ENCODE assay signal across 9 cellular contexts in genomic region chr6:54291738-54292137, GRCh38. TPM values are rescaled to one million over a fixed set of nuclear protein-coding genes. Genes with fewer than 3 reads are reported as not detected.
DNase-seq lines count a peak whose midpoint lies in the region; ATAC-seq, FAIRE-seq and TF ChIP-seq lines count a peak whose summit lies in the region.
"Had no signal": no experiment of that assay in that cellular context is flagged by ENCODE, and none has a peak within 500 bp of the region (broad histone marks: within the 10 kb centered on the region; RNA-seq: fewer than 3 reads in every experiment).

No MANE protein-coding gene starts in this region.

- H3K27me3 ChIP-seq in endothelial cell of umbilical vein (ENCODE audit: control insufficient read depth in 2 of 2, insufficient read depth in 2 of 2, low read length in 2 of 2) (no peaks in the 10 kb centered on the region), stomach (no peaks in the 10 kb centered on the region)

- 44 to 68% (median 51%) methylated on average over 2 of the region's 2 CpGs for WGBS in stomach, 5 donors

- BruUV-seq in endothelial cell of umbilical vein (replicated peaks; lab: Mats Ljungman, UMichigan): no TSS peak

- no peaks in the 10 kb centered on the region for H4K20me1 ChIP-seq in endothelial cell of umbilical vein (replicated peaks; ENCODE audit: control insufficient read depth, extremely low read depth, insufficient read depth, low read length)

- TF ChIP-seq CTCF in endothelial cell of umbilical vein (IDR thresholded peaks at IDR 0.05; ENCODE audit: extremely low read depth in 1 of 2, insufficient read depth in 1 of 2, low read depth in 1 of 2, low read length in 2 of 2) (no peak), stomach (IDR thresholded peaks at IDR 0.05) (no peak)

- dilution Hi-C loops in endothelial cell of umbilical vein (cut with MboI; ENCODE audit: extremely low pct_ligation_motif_present, low sequenced_read_pairs): no loop called here

- peaks cover 33% of the 10 kb centered on the region for H3K4me1 ChIP-seq in endothelial cell of umbilical vein (ENCODE audit: control insufficient read depth, extremely low read depth, insufficient read depth, low read length)
- H3K4me1 ChIP-seq in stomach: no peaks in the 10 kb centered on the region

- intact Hi-C loops in endothelial cell of umbilical vein (cut with micrococcal nuclease): loop anchor here (1.0 to 5.0 kb wide), 6 partner anchors 44 to 307 kb away; no protein-coding TSS in a partner anchor
- intact Hi-C loops in stomach (cut with DNase I; ENCODE audit: low total_unique reads): no loop called here

- no peak for TF ChIP-seq EP300 in stomach (IDR thresholded peaks at IDR 0.05)

- POLR2A ChIA-PET in endothelial cell of umbilical vein (lab: Charles Lee): no interaction called here

- H3K4me3 ChIP-seq in endothelial cell of umbilical vein (replicated peaks in 1 of 3; ENCODE audit: insufficient read depth in 1 of 3, low read depth in 1 of 3, low read length in 3 of 3) (no peak overlapping the region), stomach (no peak overlapping the region)

- CTCF ChIA-PET in endothelial cell of umbilical vein (lab: Charles Lee): interaction anchor here (1.3 to 1.7 kb wide), 2 partner anchors 10 to 305 kb away, joined by 5 to 7 read pairs; no protein-coding TSS in a partner anchor

- no peaks in the 10 kb centered on the region for H3K9me1 ChIP-seq in endothelial cell of umbilical vein (replicated peaks; ENCODE audit: control insufficient read depth, extremely low read depth, insufficient read depth, low read length)

- TF ChIP-seq POLR2A in endothelial cell of umbilical vein (IDR thresholded peaks at IDR 0.05; ENCODE audit: low read depth, low read length): no peak
- TF ChIP-seq POLR2A in stomach (IDR thresholded peaks at IDR 0.05): no peak

- DNase-seq in ELR (ENCODE audit: low read depth): peak; percentile 79
- DNase-seq in endothelial cell of umbilical vein (ENCODE audit: low read depth, low spot score): peak; percentile 81
- no peak for DNase-seq in ecto neural progenitor cell (ENCODE audit: low spot score)
- no peak for DNase-seq in UCSD-AML1 (lab: John Stamatoyannopoulos, UW; ENCODE audit: unreplicated experiment)
- DNase-seq in C1 segment of cervical spinal cord (lab: John Stamatoyannopoulos, UW): no peak
- no peak for DNase-seq in stomach

- FAIRE-seq in endothelial cell of umbilical vein (lab: Jason Lieb, UNC): no peak
- FAIRE-seq: islet of Langerhans had no signal

- no peak overlapping the region for H2AFZ ChIP-seq in endothelial cell of umbilical vein (ENCODE audit: low read depth, low read length)

- no peaks in the 10 kb centered on the region for H3K79me2 ChIP-seq in endothelial cell of umbilical vein (ENCODE audit: control insufficient read depth, insufficient read depth, low read length)

- peak overlapping the region; percentile 52 for H3K4me2 ChIP-seq in endothelial cell of umbilical vein (ENCODE audit: insufficient read depth, low read length)

- H3K9me3 ChIP-seq in endothelial cell of umbilical vein (replicated peaks; ENCODE audit: control insufficient read depth, insufficient read depth, low read length) (no peaks in the 10 kb centered on the region), stomach (peaks cover 0 to 9% (median 0%) of the 10 kb centered on the region in 4 donors)

- peak; percentile 91 for ATAC-seq in GM21367 (IDR thresholded peaks at IDR 0.05; ENCODE audit: unreplicated experiment)
- ATAC-seq in HG03280 (IDR thresholded peaks at IDR 0.05; ENCODE audit: unreplicated experiment): peak; percentile 77

- H3K27ac ChIP-seq in endothelial cell of umbilical vein (ENCODE audit: insufficient read depth, low read depth, low read length): peak overlapping the region; percentile 95
- no peak overlapping the region for H3K27ac ChIP-seq in stomach

- H3K36me3 ChIP-seq in endothelial cell of umbilical vein (ENCODE audit: control insufficient read depth in 2 of 2, extremely low read depth in 1 of 2, insufficient read depth in 2 of 2, low read length in 2 of 2): no peaks in the 10 kb centered on the region
- no peaks in the 10 kb centered on the region for H3K36me3 ChIP-seq in stomach

- H3K9ac ChIP-seq in endothelial cell of umbilical vein (replicated peaks; ENCODE audit: extremely low read depth, insufficient read depth, low read length): peak overlapping the region; percentile 15

TF ChIP-seq in endothelial cell of umbilical vein, 7 proteins besides CTCF, POLR2A, EP300 and RAD21:
- TF ChIP-seq FOS (IDR thresholded peaks at IDR 0.05; ENCODE audit: borderline replicate concordance, insufficient read depth, low read length) (peak; percentile 85), EZH2 (IDR thresholded peaks at IDR 0.05; ENCODE audit: borderline replicate concordance, low read depth, low read length, severe bottlenecking) (no peak), JUN (IDR thresholded peaks at IDR 0.05; ENCODE audit: borderline replicate concordance, insufficient read depth, insufficient read length, low read depth) (peak; percentile 51), GATA2 (IDR thresholded peaks at IDR 0.05; ENCODE audit: insufficient read depth, insufficient read length, low read depth, low read length) (peak; percentile 8), MYC (IDR thresholded peaks at IDR 0.05; ENCODE audit: low read depth, low read length) (no peak), MAX (IDR thresholded peaks at IDR 0.05; ENCODE audit: insufficient read depth, insufficient read length) (no peak), POLR2AphosphoS5 (IDR thresholded peaks at IDR 0.05; ENCODE audit: insufficient read depth, low read depth, low read length) (peak; percentile 68)
TF ChIP-seq in endothelial cell of umbilical vein: peak in this region for 4.

RNA-seq across cellular contexts. Expression of gene TINAG, which starts 16.5 kb away (rescaled TPM):
- total RNA-seq in endothelial cell of umbilical vein (0.21 TPM in 1 of 2 replicates, not detected in the other), stomach (1 to 10 TPM in 2 of 5 donors, not detected in 3; 2.2 to 3.5 TPM)
- polyA plus RNA-seq in endothelial cell of umbilical vein (not detected in 2 replicates), stomach (not detected)
- polyA plus RNA-seq in endothelial cell of umbilical vein (2011; cell fraction: cytosol; rRNA removed): not detected in 2 replicates
- polyA plus RNA-seq in endothelial cell of umbilical vein (2011; cell fraction: nucleus; rRNA removed): not detected in 2 replicates
- not detected in 2 replicates for polyA plus RNA-seq in endothelial cell of umbilical vein (2012)
- polyA minus RNA-seq in endothelial cell of umbilical vein: not detected in 2 replicates
- polyA minus RNA-seq in endothelial cell of umbilical vein (2011; cell fraction: cytosol; rRNA and poly(A)+ RNA removed): not detected
- polyA minus RNA-seq in endothelial cell of umbilical vein (2011; cell fraction: nucleus; rRNA and poly(A)+ RNA removed): not detected in 2 replicates

Comparison
In these comparisons a context has a peak if more than half of its experiments do, and no peak if none do; other contexts are left out.
1. DNase-seq: peak in ELR (single experiment) and endothelial cell of umbilical vein (single experiment); none in ecto neural progenitor cell (single experiment), UCSD-AML1 (single experiment), C1 segment of cervical spinal cord (0 of 14) and stomach (single experiment).